2 cellular contexts compared by ENCODE assay signal in genomic region chr9:35026671-35027070, GRCh38.
TF ChIP-seq lines count a peak whose summit lies in the region.

No MANE protein-coding gene starts in this region.

TF ChIP-seq in SK-N-SH, 30 proteins besides CTCF, POLR2A, EP300 and RAD21:
- TF ChIP-seq USF2 (IDR thresholded peaks at IDR 0.05; ENCODE audit: borderline replicate concordance, low read depth, low read length) (no peak), TCF12 (IDR thresholded peaks at IDR 0.05) (no peak), GABPA (IDR thresholded peaks at IDR 0.05; ENCODE audit: low read depth) (no peak), FOSL2 (IDR thresholded peaks at IDR 0.05; ENCODE audit: borderline replicate concordance, low read depth) (no peak), IRF3 (IDR thresholded peaks at IDR 0.05; ENCODE audit: low read depth, low read length) (no peak), RXRA (IDR thresholded peaks at IDR 0.05; ENCODE audit: borderline replicate concordance, low read depth) (no peak), FOXJ3 (CRISPR knock-in tag; IDR thresholded peaks at IDR 0.05) (no peak), SIN3A (IDR thresholded peaks at IDR 0.05; ENCODE audit: borderline replicate concordance, low read depth, low read length) (no peak), USF1 (IDR thresholded peaks at IDR 0.05; ENCODE audit: borderline replicate concordance, low read depth) (no peak), MEF2A (IDR thresholded peaks at IDR 0.05; ENCODE audit: borderline replicate concordance, low read depth) (no peak), FOXM1 (IDR thresholded peaks at IDR 0.05; ENCODE audit: low read depth) (no peak), POLR2AphosphoS5 (IDR thresholded peaks at IDR 0.05; ENCODE audit: low read depth, low read length) (no peak), NFIC (IDR thresholded peaks at IDR 0.05; ENCODE audit: borderline replicate concordance) (no peak), YY1 (IDR thresholded peaks at IDR 0.05; ENCODE audit: low read depth) (no peak), JUND (IDR thresholded peaks at IDR 0.05) (no peak), TEAD4 (IDR thresholded peaks at IDR 0.05; ENCODE audit: borderline replicate concordance, insufficient read depth) (no peak), EZH2phosphoT487 (IDR thresholded peaks at IDR 0.05; ENCODE audit: borderline replicate concordance, low read depth) (no peak), CHD2 (IDR thresholded peaks at IDR 0.05; ENCODE audit: low read length, partially characterized antibody) (no peak)
- TF ChIP-seq, protein P1, sequence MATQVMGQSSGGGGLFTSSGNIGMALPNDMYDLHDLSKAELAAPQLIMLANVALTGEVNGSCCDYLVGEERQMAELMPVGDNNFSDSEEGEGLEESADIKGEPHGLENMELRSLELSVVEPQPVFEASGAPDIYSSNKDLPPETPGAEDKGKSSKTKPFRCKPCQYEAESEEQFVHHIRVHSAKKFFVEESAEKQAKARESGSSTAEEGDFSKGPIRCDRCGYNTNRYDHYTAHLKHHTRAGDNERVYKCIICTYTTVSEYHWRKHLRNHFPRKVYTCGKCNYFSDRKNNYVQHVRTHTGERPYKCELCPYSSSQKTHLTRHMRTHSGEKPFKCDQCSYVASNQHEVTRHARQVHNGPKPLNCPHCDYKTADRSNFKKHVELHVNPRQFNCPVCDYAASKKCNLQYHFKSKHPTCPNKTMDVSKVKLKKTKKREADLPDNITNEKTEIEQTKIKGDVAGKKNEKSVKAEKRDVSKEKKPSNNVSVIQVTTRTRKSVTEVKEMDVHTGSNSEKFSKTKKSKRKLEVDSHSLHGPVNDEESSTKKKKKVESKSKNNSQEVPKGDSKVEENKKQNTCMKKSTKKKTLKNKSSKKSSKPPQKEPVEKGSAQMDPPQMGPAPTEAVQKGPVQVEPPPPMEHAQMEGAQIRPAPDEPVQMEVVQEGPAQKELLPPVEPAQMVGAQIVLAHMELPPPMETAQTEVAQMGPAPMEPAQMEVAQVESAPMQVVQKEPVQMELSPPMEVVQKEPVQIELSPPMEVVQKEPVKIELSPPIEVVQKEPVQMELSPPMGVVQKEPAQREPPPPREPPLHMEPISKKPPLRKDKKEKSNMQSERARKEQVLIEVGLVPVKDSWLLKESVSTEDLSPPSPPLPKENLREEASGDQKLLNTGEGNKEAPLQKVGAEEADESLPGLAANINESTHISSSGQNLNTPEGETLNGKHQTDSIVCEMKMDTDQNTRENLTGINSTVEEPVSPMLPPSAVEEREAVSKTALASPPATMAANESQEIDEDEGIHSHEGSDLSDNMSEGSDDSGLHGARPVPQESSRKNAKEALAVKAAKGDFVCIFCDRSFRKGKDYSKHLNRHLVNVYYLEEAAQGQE (IDR thresholded peaks at IDR 0.05; ENCODE audit: low read depth, low read length) = no peak
- TF ChIP-seq, protein P2, sequence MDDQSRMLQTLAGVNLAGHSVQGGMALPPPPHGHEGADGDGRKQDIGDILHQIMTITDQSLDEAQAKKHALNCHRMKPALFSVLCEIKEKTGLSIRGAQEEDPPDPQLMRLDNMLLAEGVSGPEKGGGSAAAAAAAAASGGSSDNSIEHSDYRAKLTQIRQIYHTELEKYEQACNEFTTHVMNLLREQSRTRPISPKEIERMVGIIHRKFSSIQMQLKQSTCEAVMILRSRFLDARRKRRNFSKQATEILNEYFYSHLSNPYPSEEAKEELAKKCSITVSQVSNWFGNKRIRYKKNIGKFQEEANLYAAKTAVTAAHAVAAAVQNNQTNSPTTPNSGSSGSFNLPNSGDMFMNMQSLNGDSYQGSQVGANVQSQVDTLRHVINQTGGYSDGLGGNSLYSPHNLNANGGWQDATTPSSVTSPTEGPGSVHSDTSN (IDR thresholded peaks at IDR 0.05) = no peak
TF ChIP-seq in SK-N-SH: peak in this region for 0.

TF ChIP-seq in HEK293T, 16 proteins besides CTCF, POLR2A, EP300 and RAD21:
- no peak for TF ChIP-seq CTBP1 (IDR thresholded peaks at IDR 0.05; ENCODE audit: borderline replicate concordance)
- TF ChIP-seq, protein P3, sequence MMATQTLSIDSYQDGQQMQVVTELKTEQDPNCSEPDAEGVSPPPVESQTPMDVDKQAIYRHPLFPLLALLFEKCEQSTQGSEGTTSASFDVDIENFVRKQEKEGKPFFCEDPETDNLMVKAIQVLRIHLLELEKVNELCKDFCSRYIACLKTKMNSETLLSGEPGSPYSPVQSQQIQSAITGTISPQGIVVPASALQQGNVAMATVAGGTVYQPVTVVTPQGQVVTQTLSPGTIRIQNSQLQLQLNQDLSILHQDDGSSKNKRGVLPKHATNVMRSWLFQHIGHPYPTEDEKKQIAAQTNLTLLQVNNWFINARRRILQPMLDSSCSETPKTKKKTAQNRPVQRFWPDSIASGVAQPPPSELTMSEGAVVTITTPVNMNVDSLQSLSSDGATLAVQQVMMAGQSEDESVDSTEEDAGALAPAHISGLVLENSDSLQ (IDR thresholded peaks at IDR 0.05) = no peak
- TF ChIP-seq ZNF384 (IDR thresholded peaks at IDR 0.05) = no peak
- no peak for TF ChIP-seq NFRKB (IDR thresholded peaks at IDR 0.05)
- no peak for TF ChIP-seq ELF4 (IDR thresholded peaks at IDR 0.05)
- no peak for TF ChIP-seq L3MBTL2 (conservative IDR thresholded peaks at IDR 0.05)
- no peak for TF ChIP-seq SUZ12 (IDR thresholded peaks at IDR 0.05)
- no peak for TF ChIP-seq BHLHE40 (IDR thresholded peaks at IDR 0.05; ENCODE audit: borderline replicate concordance)
- TF ChIP-seq FOXA1 (IDR thresholded peaks at IDR 0.05) = no peak
- TF ChIP-seq TARDBP (IDR thresholded peaks at IDR 0.05) = no peak
- TF ChIP-seq SP1 (IDR thresholded peaks at IDR 0.05) = no peak
- no peak for TF ChIP-seq HDGF (IDR thresholded peaks at IDR 0.05; ENCODE audit: borderline replicate concordance)
